ENCODE assay signal across 19 cellular contexts in genomic region chr15:59642351-59642750, GRCh38. TPM values are rescaled to one million over a fixed set of nuclear protein-coding genes. Genes with fewer than 3 reads are reported as not detected.
DNase-seq lines count a peak whose midpoint lies in the region; ATAC-seq and TF ChIP-seq lines count a peak whose summit lies in the region.
"Had no signal": no experiment of that assay in that cellular context is flagged by ENCODE, and none has a peak within 500 bp of the region (broad histone marks: within the 10 kb centered on the region; RNA-seq: fewer than 3 reads in every experiment).

No MANE protein-coding gene starts in this region.

- H3K9ac ChIP-seq in DND-41 (ENCODE audit: low read depth, low read length) (no peak overlapping the region), Loucy (ENCODE audit: low read depth, low read length, poor library complexity, severe bottlenecking) (no peak overlapping the region), neural cell (ENCODE audit: low read length) (no peak overlapping the region)

- TF ChIP-seq RAD21 in neural cell (conservative IDR thresholded peaks at IDR 0.05) = no peak

- no TSS peak for BruUV-seq in Calu3 (replicated peaks; lab: Mats Ljungman, UMichigan)

- 0 out of 2 replicates have a peak, but pooled peaks cover 4% of the 10 kb centered on the region for H3F3A ChIP-seq in Loucy (ENCODE audit: low read depth)
- no peaks in the 10 kb centered on the region for H3F3A ChIP-seq in neural cell (ENCODE audit: insufficient read depth, low read length, poor library complexity, severe bottlenecking)

- no peaks in the 10 kb centered on the region for H3K4me1 Mint-ChIP-seq in Calu3 (ENCODE audit: low read depth, unreplicated experiment)

- no peaks in the 10 kb centered on the region for H3K4me1 ChIP-seq in DND-41 (ENCODE audit: insufficient read depth, low read length)
- no peaks in the 10 kb centered on the region for H3K4me1 ChIP-seq in Loucy (ENCODE audit: insufficient read depth, low read length, poor library complexity, severe bottlenecking)
- H3K4me1 ChIP-seq: BE2C had no signal

- TF ChIP-seq EP300 in neural cell (conservative IDR thresholded peaks at IDR 0.05; ENCODE audit: poor library complexity, severe bottlenecking) = no peak

- CTCF ChIA-PET in Calu3 (lab: Charles Lee) = interaction anchor here (0.6 to 1.5 kb wide), 3 partner anchors 9 to 109 kb away, joined by 3 to 4 read pairs (median 3); no protein-coding TSS in a partner anchor

- H3K9me2 ChIP-seq in Loucy (replicated peaks; ENCODE audit: low read depth, low read length) (no peaks in the 10 kb centered on the region), neural cell (ENCODE audit: insufficient read depth, low read length) (no peaks in the 10 kb centered on the region)

- H3K27ac Mint-ChIP-seq in Calu3 (ENCODE audit: unreplicated experiment) = no peak overlapping the region

- no peak for DNase-seq in DND-41
- peak; percentile 26 for DNase-seq in choroid plexus epithelial cell (ENCODE audit: low read depth)
- DNase-seq in DMS153 treated with DMSO at 0.1 percent for 48 hours (lab: John Stamatoyannopoulos, UW; ENCODE audit: unreplicated experiment) = no peak
- no peak for DNase-seq in Calu3
- no peak for DNase-seq in effector CD8-positive, alpha-beta T cell (lab: John Stamatoyannopoulos, UW)
- DNase-seq in NCI-H1694 (lab: John Stamatoyannopoulos, UW) = no peak
- DNase-seq: activated CD4-positive, alpha-beta T cell treated with anti-CD3 and anti-CD28 coated beads for 48 hours; activated CD8-positive, alpha-beta memory T cell treated with anti-CD3 and anti-CD28 coated beads, Interleukin-2, amount 50 U/mL, for 48 hours; activated gamma-delta T cell; BE2C; islet precursor cell; NCI-H226; stimulated activated CD4-positive, alpha-beta T cell treated with anti-CD3 and anti-CD28 coated beads, Interleukin-4, amount 100 ng/mL, for 4 hours; SW 1271 had no signal

- peak; percentile 21 for TF ChIP-seq CTCF in DND-41 (IDR thresholded peaks at IDR 0.05; ENCODE audit: borderline replicate concordance, extremely low read depth, low read length, poor library complexity, severe bottlenecking)
- TF ChIP-seq CTCF in Loucy (conservative IDR thresholded peaks at IDR 0.05; ENCODE audit: low read length) = peak; percentile 47
- TF ChIP-seq CTCF in choroid plexus epithelial cell (conservative IDR thresholded peaks at IDR 0.05; ENCODE audit: low read depth, low read length) = no peak
- TF ChIP-seq CTCF in neural cell (IDR thresholded peaks at IDR 0.05; ENCODE audit: poor library complexity, severe bottlenecking) = peak; percentile 41
- TF ChIP-seq CTCF in Calu3 (IDR thresholded peaks at IDR 0.05; ENCODE audit: unreplicated experiment) = no peak

- H3K27me3 Mint-ChIP-seq in Calu3 (ENCODE audit: unreplicated experiment) = no peaks in the 10 kb centered on the region

- H3K27ac ChIP-seq in DND-41 (ENCODE audit: low read length) (no peak overlapping the region), neural cell (ENCODE audit: low read length) (no peak overlapping the region)

- intact Hi-C loops in Calu3 (cut with micrococcal nuclease; ENCODE audit: unreplicated experiment) = no loop called here

- no peak overlapping the region for H3K4me3 ChIP-seq in DND-41 (ENCODE audit: low read depth in 1 of 2, low read length in 2 of 2)
- H3K4me3 ChIP-seq in Loucy (ENCODE audit: low read length, poor library complexity, severe bottlenecking) = no peak overlapping the region
- H3K4me3 ChIP-seq in choroid plexus epithelial cell (ENCODE audit: low read depth, low read length) = no peak overlapping the region
- H3K4me3 ChIP-seq in neural cell (ENCODE audit: low read length) = no peak overlapping the region

- H2AFZ ChIP-seq in DND-41 (ENCODE audit: low read depth, low read length) = no peak overlapping the region
- no peak overlapping the region for H2AFZ ChIP-seq in Loucy (ENCODE audit: low read length)
- H2AFZ ChIP-seq in neural cell (ENCODE audit: low read depth, low read length) = no peak overlapping the region

- H3K36me3 ChIP-seq in DND-41 (ENCODE audit: insufficient read depth, low read length) (peaks cover 43% of the 10 kb centered on the region), Loucy (ENCODE audit: insufficient read depth, low read length) (peaks cover 55% of the 10 kb centered on the region; the same call in 1 of the 2 replicates), neural cell (ENCODE audit: insufficient read depth, low read length) (peaks cover 6% of the 10 kb centered on the region)

- H3K9me3 ChIP-seq in DND-41 (ENCODE audit: insufficient read depth, low read length, severe bottlenecking) (no peaks in the 10 kb centered on the region), Loucy (ENCODE audit: insufficient read depth, low read depth, low read length) (no peaks in the 10 kb centered on the region), neural cell (ENCODE audit: low read length) (no peaks in the 10 kb centered on the region)
- H3K9me3 ChIP-seq: BE2C had no signal

- ATAC-seq in DND-41 (ENCODE audit: insufficient read depth, low read depth) = no peak

- H3K79me2 ChIP-seq in DND-41 (ENCODE audit: insufficient read depth, low read length) (no peaks in the 10 kb centered on the region), Loucy (ENCODE audit: insufficient read depth, low read length) (0 out of 2 replicates have a peak, but pooled peaks cover 3% of the 10 kb centered on the region), neural cell (replicated peaks; ENCODE audit: insufficient read depth, low read length) (no peaks in the 10 kb centered on the region)

- H3K27me3 ChIP-seq in DND-41 (ENCODE audit: insufficient read depth, low read length, poor library complexity) = no peaks in the 10 kb centered on the region
- H3K27me3 ChIP-seq in Loucy (ENCODE audit: insufficient read depth, low read length, poor library complexity, severe bottlenecking) = no peaks in the 10 kb centered on the region
- no peaks in the 10 kb centered on the region for H3K27me3 ChIP-seq in neural cell (ENCODE audit: insufficient read depth, low read depth, low read length)
- H3K27me3 ChIP-seq: BE2C had no signal

- H4K20me1 ChIP-seq in DND-41 (ENCODE audit: insufficient read depth, low read length) (no peaks in the 10 kb centered on the region), Loucy (ENCODE audit: insufficient read depth, low read length, poor library complexity, severe bottlenecking) (peaks cover 3% of the 10 kb centered on the region), neural cell (ENCODE audit: insufficient read depth) (no peaks in the 10 kb centered on the region)

- peaks cover 34% of the 10 kb centered on the region for H3K36me3 Mint-ChIP-seq in Calu3 (ENCODE audit: insufficient read depth, unreplicated experiment)

- H3K4me3 Mint-ChIP-seq in Calu3 (ENCODE audit: low read depth, unreplicated experiment) = no peak overlapping the region

- H3K9me3 Mint-ChIP-seq in Calu3 (ENCODE audit: low read depth, unreplicated experiment) = no peaks in the 10 kb centered on the region

- no peak overlapping the region for H3K4me2 ChIP-seq in DND-41 (ENCODE audit: insufficient read depth, low read length)
- no peak overlapping the region for H3K4me2 ChIP-seq in Loucy (ENCODE audit: low read depth, low read length, poor library complexity, severe bottlenecking)
- no peak overlapping the region for H3K4me2 ChIP-seq in neural cell (ENCODE audit: low read length)

TF ChIP-seq in neural cell, 6 proteins besides CTCF, POLR2A, EP300 and RAD21:
- TF ChIP-seq POLR2AphosphoS5 (IDR thresholded peaks at IDR 0.05) (no peak), SMC3 (conservative IDR thresholded peaks at IDR 0.05; ENCODE audit: poor library complexity) (peak; percentile 51)
TF ChIP-seq in neural cell: peak in this region for 1.

RNA-seq across cellular contexts. Expression of gene GTF2A2, which starts 15.0 kb away (rescaled TPM):
- 124 and 171 TPM in 2 replicates for polyA plus RNA-seq in neural cell
- 19.2 and 22.9 TPM in 2 replicates for polyA minus RNA-seq in neural cell
- 72.8 and 93.7 TPM in 2 replicates for total RNA-seq in Calu3 (2022)

RNA-seq across cellular contexts. Expression of gene GCNT3, which starts 30.8 kb away (rescaled TPM):
- 0.81 and 1.7 TPM in 2 replicates for polyA plus RNA-seq in neural cell
- 0.49 and 2.5 TPM in 2 replicates for polyA minus RNA-seq in neural cell
- 11.6 and 15.4 TPM in 2 replicates for total RNA-seq in Calu3 (2022)
- total RNA-seq: dermis microvascular lymphatic vessel endothelial cell, lung microvascular endothelial cell, RPMI7951 had no signal

RNA-seq across cellular contexts. Expression of gene BNIP2, which starts 46.8 kb away (rescaled TPM):
- polyA plus RNA-seq in neural cell = 142 and 170 TPM in 2 replicates
- polyA minus RNA-seq in neural cell = 102 and 121 TPM in 2 replicates
- 83.6 and 96.3 TPM in 2 replicates for total RNA-seq in Calu3 (2022)

Comparison
In these comparisons a context has a peak if more than half of its experiments do, and no peak if none do; other contexts are left out.
1. CTCF ChIP-seq: peak in DND-41 (single experiment), Loucy (single experiment) and neural cell (single experiment); none in choroid plexus epithelial cell (single experiment) and Calu3 (single experiment).